ENCODE assay signal across 20 cellular contexts in genomic region chr7:149075286-149075685, GRCh38. TPM values are rescaled to one million over a fixed set of nuclear protein-coding genes. Genes with fewer than 3 reads are reported as not detected.
A peak's percentile ranks its signal among the peaks of the same experiment; 100 is the strongest.
DNase-seq lines count a peak whose midpoint lies in the region; ATAC-seq, FAIRE-seq and TF ChIP-seq lines count a peak whose summit lies in the region.
"Had no signal": no experiment of that assay in that cellular context is flagged by ENCODE, and none has a peak within 500 bp of the region (broad histone marks: within the 10 kb centered on the region; RNA-seq: fewer than 3 reads in every experiment).

No MANE protein-coding gene starts in this region.

- TF ChIP-seq EP300 in K562 (IDR thresholded peaks at IDR 0.05; ENCODE audit: low read length) (no peak), suprapubic skin (IDR thresholded peaks at IDR 0.05) (no peak)

- H3K4me3 ChIP-seq in HEK293 (ENCODE audit: low read depth, low read length) = no peak overlapping the region
- H3K4me3 ChIP-seq in K562 = no peak overlapping the region
- no peak overlapping the region for H3K4me3 ChIP-seq in keratinocyte (ENCODE audit: control insufficient read depth in 2 of 3, extremely low read depth in 1 of 3, insufficient read depth in 2 of 3, low read depth in 1 of 3, low read length in 3 of 3)
- H3K4me3 ChIP-seq in suprapubic skin = no peak overlapping the region
- no peak overlapping the region for H3K4me3 ChIP-seq in neuronal stem cell (ENCODE audit: low read length in 2 of 2)
- H3K4me3 ChIP-seq: A549, GM23338 had no signal

- H3K14ac ChIP-seq in neuronal stem cell (ENCODE audit: low read length) = no peak overlapping the region

- H3K27ac ChIP-seq in HEK293 (ENCODE audit: extremely low read depth, low read depth, low read length) (no peak overlapping the region), K562 (ENCODE audit: extremely low read depth, low read depth, low read length) (no peak overlapping the region), keratinocyte (ENCODE audit: control insufficient read depth, insufficient read depth, low read length) (peak overlapping the region; percentile 40), suprapubic skin (peak overlapping the region; percentile 71), neuronal stem cell (replicated peaks; ENCODE audit: low read length) (no peak overlapping the region)
- H3K27ac ChIP-seq: A549, C4-2B had no signal

- H3K36me3 ChIP-seq in HEK293 (ENCODE audit: control insufficient read depth in 2 of 2, insufficient read depth in 1 of 2, low read length in 2 of 2) (peaks cover 4 to 51% of the 10 kb centered on the region in 2 experiments; a peak in 2 of 3 replicates), K562 (ENCODE audit: control insufficient read depth, insufficient read depth, low read length) (peaks cover 43% of the 10 kb centered on the region; the same call in 2 of the 3 replicates), keratinocyte (ENCODE audit: control insufficient read depth in 2 of 2, extremely low read depth in 1 of 2, insufficient read depth in 2 of 2, low read length in 2 of 2) (peaks cover 22 to 23% of the 10 kb centered on the region in 2 experiments), suprapubic skin (peaks cover 24% of the 10 kb centered on the region), neuronal stem cell (replicated peaks in 1 of 2; ENCODE audit: control insufficient read depth in 2 of 2, insufficient read depth in 2 of 2, low read length in 2 of 2) (peaks cover 27 to 78% of the 10 kb centered on the region in 2 donors)

- no peaks in the 10 kb centered on the region for H4K20me1 ChIP-seq in K562 (replicated peaks; ENCODE audit: control insufficient read depth, insufficient read depth, low read length)
- H4K20me1 ChIP-seq in keratinocyte (ENCODE audit: control insufficient read depth, extremely low read depth, insufficient read depth, low read length) = no peaks in the 10 kb centered on the region

- H3K23ac ChIP-seq in neuronal stem cell (ENCODE audit: low read depth, low read length, poor library complexity) = no peak overlapping the region

- no peak overlapping the region for H2BK5ac ChIP-seq in neuronal stem cell (ENCODE audit: low read length)

- peaks cover 8% of the 10 kb centered on the region for H3K79me1 ChIP-seq in neuronal stem cell (ENCODE audit: low read depth, low read length)

- no peak overlapping the region for H4K8ac ChIP-seq in neuronal stem cell (ENCODE audit: low read depth, low read length)

- ATAC-seq in K562 (no peak), HG02852 (IDR thresholded peaks at IDR 0.05; ENCODE audit: unreplicated experiment) (no peak)
- ATAC-seq: A549, GM23338 had no signal

- CTCF ChIA-PET in HEK293 (lab: Yijun Ruan, JAX) (interaction anchor here (1.1 kb wide), 1 partner anchor 9 kb away, joined by 4 read pairs; no protein-coding TSS in a partner anchor), K562 (lab: Yijun Ruan, JAX; ENCODE audit: low intra/inter-chr PET ratio) (no interaction called here)

- H3K9ac ChIP-seq in K562 (ENCODE audit: insufficient read depth in 1 of 2, low read depth in 2 of 2, low read length in 2 of 2) = no peak overlapping the region
- H3K9ac ChIP-seq in keratinocyte (ENCODE audit: control insufficient read depth, extremely low read depth, insufficient read depth, low read length) = no peak overlapping the region
- H3K9ac ChIP-seq in neuronal stem cell (ENCODE audit: low read depth, low read length, poor library complexity) = no peak overlapping the region

- H3K4me2 ChIP-seq in K562 (ENCODE audit: insufficient read depth, low read length) (no peak overlapping the region), keratinocyte (ENCODE audit: control insufficient read depth, extremely low read depth, insufficient read depth, low read depth, low read length) (no peak overlapping the region), neuronal stem cell (ENCODE audit: insufficient read depth, low read length, poor library complexity, severe bottlenecking) (no peak overlapping the region)
- H3K4me2 ChIP-seq: A549, GM23338 had no signal

- dilution Hi-C loops in keratinocyte (cut with MboI; ENCODE audit: extremely low pct_ligation_motif_present, low sequenced_read_pairs) = no loop called here

- no peak for DNase-seq in K562 (ENCODE audit: extremely low read depth in 1 of 4, low spot score in 3 of 4)
- no peak for DNase-seq in keratinocyte (ENCODE audit: low read depth, low spot score)
- no peak for DNase-seq in suprapubic skin (ENCODE audit: low spot score in 2 of 2)
- no peak for DNase-seq in neuronal stem cell (ENCODE audit: low spot score)
- no peak for DNase-seq in NCI-H1930 (lab: John Stamatoyannopoulos, UW)
- DNase-seq: BE2C; CD4-positive, alpha-beta memory T cell; COR-L47; DMS153; DMS79 treated with DMSO at 0.1 percent for 48 hours; EL; H7 had no signal

- no peak overlapping the region for H4K91ac ChIP-seq in neuronal stem cell (ENCODE audit: low read depth, low read length, poor library complexity)

- in situ Hi-C loops in K562 (cut with MboI) = no loop called here

- FAIRE-seq in K562 (lab: Jason Lieb, UNC) = no peak
- no peak for FAIRE-seq in keratinocyte (lab: Jason Lieb, UNC)
- FAIRE-seq: A549, D721Med, G401.6, GM12891 had no signal

- intact Hi-C loops in K562 (cut with micrococcal nuclease) = loop anchor here (10.0 kb wide), 1 partner anchor 500 kb away; no protein-coding TSS in a partner anchor

- POLR2A ChIA-PET in HEK293 (lab: Yijun Ruan, JAX) (no interaction called here), K562 (lab: Yijun Ruan, JAX) (no interaction called here)

- no peaks in the 10 kb centered on the region for H3K79me2 ChIP-seq in K562 (ENCODE audit: control insufficient read depth, insufficient read depth, low read length)
- no peaks in the 10 kb centered on the region for H3K79me2 ChIP-seq in keratinocyte (ENCODE audit: control insufficient read depth, insufficient read depth, low read length)

- H3K27me3 ChIP-seq in K562 (ENCODE audit: control insufficient read depth in 2 of 2, insufficient read depth in 2 of 2, low read length in 2 of 2) = no peaks in the 10 kb centered on the region
- no peaks in the 10 kb centered on the region for H3K27me3 ChIP-seq in keratinocyte (ENCODE audit: control insufficient read depth, extremely low read depth, insufficient read depth, low read length)
- H3K27me3 ChIP-seq in suprapubic skin = no peaks in the 10 kb centered on the region
- H3K27me3 ChIP-seq in neuronal stem cell (ENCODE audit: control insufficient read depth in 3 of 3, insufficient read depth in 3 of 3, low read depth in 1 of 3, low read length in 3 of 3) = no peaks in the 10 kb centered on the region
- H3K27me3 ChIP-seq: BE2C had no signal

- H2AFZ ChIP-seq in K562 (ENCODE audit: low read depth, low read length) (no peak overlapping the region), keratinocyte (ENCODE audit: control insufficient read depth, low read length) (no peak overlapping the region), neuronal stem cell (ENCODE audit: low read length) (no peak overlapping the region)
- H2AFZ ChIP-seq: GM23338 had no signal

- H3K4me1 ChIP-seq in HEK293 (ENCODE audit: control insufficient read depth, insufficient read depth, low read length) (no peaks in the 10 kb centered on the region), K562 (replicated peaks in 1 of 2; ENCODE audit: control insufficient read depth in 2 of 2, insufficient read depth in 2 of 2, low read length in 2 of 2) (peaks cover 0 to 12% of the 10 kb centered on the region in 2 experiments; a peak in 1 of 5 replicates), keratinocyte (ENCODE audit: control insufficient read depth, extremely low read depth, insufficient read depth, low read length) (peaks cover 16% of the 10 kb centered on the region), suprapubic skin (peaks cover 10% of the 10 kb centered on the region), neuronal stem cell (ENCODE audit: control insufficient read depth in 2 of 2, insufficient read depth in 1 of 2, low read depth in 1 of 2, low read length in 2 of 2) (no peaks in the 10 kb centered on the region)
- H3K4me1 ChIP-seq: A549, BE2C had no signal

- H3K4ac ChIP-seq in neuronal stem cell (ENCODE audit: low read length) = no peak overlapping the region

- no peak for TF ChIP-seq CTCF in HEK293 (tag by site-specific recombination; IDR thresholded peaks at IDR 0.05)
- TF ChIP-seq CTCF in K562 (IDR thresholded peaks at IDR 0.05 in 2 of 3, conservative IDR thresholded peaks at IDR 0.05 in 1 of 3; ENCODE audit: insufficient read depth in 2 of 3, low read depth in 1 of 3, low read length in 3 of 3) = no peak
- TF ChIP-seq CTCF in keratinocyte (optimal IDR thresholded peaks at IDR 0.05 in 1 of 3, IDR thresholded peaks at IDR 0.05 in 1 of 3, conservative IDR thresholded peaks at IDR 0.05 in 1 of 3; ENCODE audit: extremely low read depth in 1 of 3, insufficient read depth in 2 of 3, low read length in 3 of 3) = no peak
- no peak for TF ChIP-seq CTCF in suprapubic skin (IDR thresholded peaks at IDR 0.05)

- TF ChIP-seq POLR2A in K562 (conservative IDR thresholded peaks at IDR 0.05) (no peak), suprapubic skin (IDR thresholded peaks at IDR 0.05) (no peak)

- no peak overlapping the region for H3K18ac ChIP-seq in neuronal stem cell (ENCODE audit: low read length)

- H3K9me1 ChIP-seq in K562 (ENCODE audit: control insufficient read depth, insufficient read depth, low read length) = no peaks in the 10 kb centered on the region
- H3K9me1 ChIP-seq in keratinocyte (ENCODE audit: control insufficient read depth, extremely low read depth, insufficient read depth, low read length) = no peaks in the 10 kb centered on the region

- no TSS peak for BruUV-seq in K562 (replicated peaks; lab: Mats Ljungman, UMichigan)

- WGBS in K562 (ENCODE audit: insufficient coverage, low coverage, missing lambda C conversion rate) = 94% methylated on average over 2 of the region's 2 CpGs
- WGBS in suprapubic skin = 91% methylated on average over 2 of the region's 2 CpGs
- WGBS in neuronal stem cell (ENCODE audit: extremely low coverage in 2 of 2, insufficient read length in 2 of 2, insufficient replicate concordance in 1 of 2), 2 donors = no CpG with 5 or more reads among the region's 2 CpGs

- no peak overlapping the region for H2AK5ac ChIP-seq in neuronal stem cell (ENCODE audit: low read depth, low read length)

- H2BK120ac ChIP-seq in neuronal stem cell (ENCODE audit: low read depth, low read length) = no peak overlapping the region

- H2BK12ac ChIP-seq in neuronal stem cell (ENCODE audit: low read length) = no peak overlapping the region

- no peak for TF ChIP-seq RAD21 in K562 (CRISPR knock-in tag; conservative IDR thresholded peaks at IDR 0.05 in 1 of 2, IDR thresholded peaks at IDR 0.05 in 1 of 2)

- H3K9me3 ChIP-seq in HEK293 (ENCODE audit: control insufficient read depth, insufficient read depth, low read depth, low read length) (no peaks in the 10 kb centered on the region), K562 (replicated peaks; ENCODE audit: control insufficient read depth, insufficient read depth, low read depth, low read length) (no peaks in the 10 kb centered on the region), keratinocyte (ENCODE audit: control insufficient read depth, low read depth, low read length) (no peaks in the 10 kb centered on the region), suprapubic skin (no peaks in the 10 kb centered on the region), neuronal stem cell (replicated peaks in 1 of 2; ENCODE audit: control insufficient read depth in 2 of 2, insufficient read depth in 1 of 2, low read depth in 1 of 2, low read length in 2 of 2) (peaks cover 0 to 4% of the 10 kb centered on the region in 2 donors)
- H3K9me3 ChIP-seq: A549, BE2C had no signal

- no peak overlapping the region for H2BK15ac ChIP-seq in neuronal stem cell (ENCODE audit: low read length)

RNA-seq across cellular contexts. Expression of gene ZNF786, which starts 15.2 kb away (rescaled TPM):
- 6.3 and 10.7 TPM in 2 replicates for total RNA-seq in K562 (2011; cell fraction: chromatin; rRNA removed; ENCODE audit: low replicate concordance)
- 6.3 and 9.2 TPM in 2 replicates for total RNA-seq in K562 (2011; cell fraction: nucleolus; rRNA removed)
- total RNA-seq in K562 (2011; cell fraction: nucleoplasm; rRNA removed) = 4.2 and 5.9 TPM in 2 replicates
- total RNA-seq in K562 (2014; rRNA removed) (5.4 and 5.6 TPM in 2 replicates), K562 (2014; rRNA removed; fragmentation: Illumina TruSeq; extraction: Trizol) (1.8 and 2.2 TPM in 2 replicates), K562 (2015; rRNA removed; fragmentation: Illumina TruSeq; extraction: Trizol) (3.6 and 3.9 TPM in 2 replicates), K562 (2021) (4.0 and 4.6 TPM in 2 replicates), suprapubic skin (10 to 100 TPM in 2 of 4 donors, 1 to 10 TPM in 2; 6.8 to 11.8 (median 10.3) TPM)
- polyA plus RNA-seq in K562 (2011; rRNA removed) (2.6 and 3.0 TPM in 2 replicates), K562 (2014; fragmentation: Illumina TruSeq; extraction: Trizol) (2.3 and 2.9 TPM in 2 replicates), K562 (2014; fragmentation: Nextera tagmentation; extraction: Ambion mirVana) (under 1 TPM; 0.31 to 0.49 TPM), K562 (2014; rRNA removed) (3.1 and 3.2 TPM in 2 replicates), keratinocyte (2.8 to 4.0 TPM (median 3.3 TPM) in 3 replicates)
- 2.4 and 5.0 TPM in 2 replicates for polyA plus RNA-seq in K562 (2011; cell fraction: cytosol; rRNA removed)
- polyA plus RNA-seq in K562 (2011; cell fraction: nucleus; rRNA removed) = 2.1 and 4.0 TPM in 2 replicates
- 2.8 TPM in 2 replicates for polyA plus RNA-seq in K562 (2012)
- 4.5 and 5.3 TPM in 2 replicates for polyA minus RNA-seq in K562 (2011; rRNA and poly(A)+ RNA removed)
- polyA minus RNA-seq in K562 (2011; cell fraction: cytosol; rRNA and poly(A)+ RNA removed) = 4.0 and 4.7 TPM in 2 replicates
- polyA minus RNA-seq in K562 (2011; cell fraction: nucleus; rRNA and poly(A)+ RNA removed) = 4.2 and 5.1 TPM in 2 replicates
- 1.9 TPM for polyA plus RNA-seq in keratinocyte (2011; ENCODE audit: low read depth)
- 2.1 and 2.2 TPM in 2 replicates for polyA plus RNA-seq in keratinocyte (2011; cell fraction: cytosol; rRNA removed)
- polyA plus RNA-seq in keratinocyte (2011; cell fraction: nucleus; rRNA removed) = 6.6 and 6.9 TPM in 2 replicates
- 3.7 and 4.2 TPM in 2 replicates for polyA plus RNA-seq in keratinocyte (2012; ENCODE audit: low replicate concordance)
- polyA minus RNA-seq in keratinocyte = 2.3 to 9.4 TPM (median 7.8 TPM) in 3 replicates
- 9.2 TPM for polyA minus RNA-seq in keratinocyte (2011; cell fraction: cytosol; rRNA and poly(A)+ RNA removed)
- 7.7 and 11.5 TPM in 2 replicates for polyA minus RNA-seq in keratinocyte (2011; cell fraction: nucleus; rRNA and poly(A)+ RNA removed)
- 6.2 TPM for polyA plus RNA-seq in neuronal stem cell (2013, experiment 1 of 2)
- 6.4 TPM for polyA plus RNA-seq in neuronal stem cell (2013, experiment 2 of 2)

RNA-seq across cellular contexts. Expression of gene PDIA4, which starts 47.0 kb away (rescaled TPM):
- total RNA-seq in K562 (2011; cell fraction: chromatin; rRNA removed; ENCODE audit: low replicate concordance) = 187 and 270 TPM in 2 replicates
- total RNA-seq in K562 (2011; cell fraction: nucleolus; rRNA removed) = 352 and 378 TPM in 2 replicates
- 244 and 324 TPM in 2 replicates for total RNA-seq in K562 (2011; cell fraction: nucleoplasm; rRNA removed)
- total RNA-seq in K562 (2014; rRNA removed) (158 and 178 TPM in 2 replicates), K562 (2014; rRNA removed; fragmentation: Illumina TruSeq; extraction: Trizol) (82.7 and 91.5 TPM in 2 replicates), K562 (2015; rRNA removed; fragmentation: Illumina TruSeq; extraction: Trizol) (136 TPM in 2 replicates), K562 (2021) (159 and 161 TPM in 2 replicates), suprapubic skin (10 to 100 TPM; 48.6 to 61.8 (median 57.4) TPM)
- polyA plus RNA-seq in K562 (2011; rRNA removed) (146 and 186 TPM in 2 replicates), K562 (2014; fragmentation: Illumina TruSeq; extraction: Trizol) (143 and 175 TPM in 2 replicates), K562 (2014; fragmentation: Nextera tagmentation; extraction: Ambion mirVana) (10 to 100 TPM in 1 of 2 experiments, 1 to 10 TPM in 1; 9.1 to 14.5 TPM), K562 (2014; rRNA removed) (155 and 171 TPM in 2 replicates), keratinocyte (97.1 to 270 TPM (median 145 TPM) in 3 replicates)
- polyA plus RNA-seq in K562 (2011; cell fraction: cytosol; rRNA removed) = 107 and 158 TPM in 2 replicates
- polyA plus RNA-seq in K562 (2011; cell fraction: nucleus; rRNA removed) = 149 and 181 TPM in 2 replicates
- polyA plus RNA-seq in K562 (2012) = 137 and 177 TPM in 2 replicates
- polyA minus RNA-seq in K562 (2011; rRNA and poly(A)+ RNA removed) = 147 and 177 TPM in 2 replicates
- polyA minus RNA-seq in K562 (2011; cell fraction: cytosol; rRNA and poly(A)+ RNA removed) = 90.9 and 121 TPM in 2 replicates
- 30.0 and 68.5 TPM in 2 replicates for polyA minus RNA-seq in K562 (2011; cell fraction: nucleus; rRNA and poly(A)+ RNA removed)
- 68.3 TPM for polyA plus RNA-seq in keratinocyte (2011; ENCODE audit: low read depth)
- 51.5 and 52.7 TPM in 2 replicates for polyA plus RNA-seq in keratinocyte (2011; cell fraction: cytosol; rRNA removed)
- polyA plus RNA-seq in keratinocyte (2011; cell fraction: nucleus; rRNA removed) = 143 and 148 TPM in 2 replicates
- 62.5 and 209 TPM in 2 replicates for polyA plus RNA-seq in keratinocyte (2012; ENCODE audit: low replicate concordance)
- 103 to 122 TPM (median 112 TPM) in 3 replicates for polyA minus RNA-seq in keratinocyte
- polyA minus RNA-seq in keratinocyte (2011; cell fraction: cytosol; rRNA and poly(A)+ RNA removed) = 85.0 TPM
- polyA minus RNA-seq in keratinocyte (2011; cell fraction: nucleus; rRNA and poly(A)+ RNA removed) = 106 and 149 TPM in 2 replicates
- 93.1 TPM for polyA plus RNA-seq in neuronal stem cell (2013, experiment 1 of 2)
- polyA plus RNA-seq in neuronal stem cell (2013, experiment 2 of 2) = 94.2 TPM

RNA-seq across cellular contexts. Expression of gene ZNF425, which starts 50.8 kb away (rescaled TPM):
- 0.62 and 1.0 TPM in 2 replicates for total RNA-seq in K562 (2011; cell fraction: chromatin; rRNA removed; ENCODE audit: low replicate concordance)
- total RNA-seq in K562 (2011; cell fraction: nucleolus; rRNA removed) = 0.50 and 0.66 TPM in 2 replicates
- total RNA-seq in K562 (2011; cell fraction: nucleoplasm; rRNA removed) = 0.66 TPM in 1 of 2 replicates, not detected in the other
- total RNA-seq in K562 (2014; rRNA removed) = 0.37 and 0.59 TPM in 2 replicates
- 0.36 and 0.48 TPM in 2 replicates for total RNA-seq in K562 (2014; rRNA removed; fragmentation: Illumina TruSeq; extraction: Trizol)
- 0.80 and 0.87 TPM in 2 replicates for total RNA-seq in K562 (2015; rRNA removed; fragmentation: Illumina TruSeq; extraction: Trizol)
- total RNA-seq in K562 (2021) = 0.49 and 0.66 TPM in 2 replicates
- 0.54 and 0.79 TPM in 2 replicates for polyA plus RNA-seq in K562 (2011; rRNA removed)
- 0.57 and 0.91 TPM in 2 replicates for polyA plus RNA-seq in K562 (2011; cell fraction: cytosol; rRNA removed)
- 0.20 and 0.22 TPM in 2 replicates for polyA plus RNA-seq in K562 (2011; cell fraction: nucleus; rRNA removed)
- polyA plus RNA-seq in K562 (2012) = 0.57 and 0.79 TPM in 2 replicates
- 0.36 and 0.83 TPM in 2 replicates for polyA plus RNA-seq in K562 (2014; fragmentation: Illumina TruSeq; extraction: Trizol)
- polyA plus RNA-seq in K562 (2014; fragmentation: Nextera tagmentation; extraction: Ambion mirVana) = under 1 TPM; 0.03 to 0.31 TPM
- 0.65 and 0.89 TPM in 2 replicates for polyA plus RNA-seq in K562 (2014; rRNA removed)
- 0.49 and 1.3 TPM in 2 replicates for polyA minus RNA-seq in K562 (2011; rRNA and poly(A)+ RNA removed)
- 1.5 TPM in 1 of 2 replicates, not detected in the other for polyA minus RNA-seq in K562 (2011; cell fraction: cytosol; rRNA and poly(A)+ RNA removed)
- polyA minus RNA-seq in K562 (2011; cell fraction: nucleus; rRNA and poly(A)+ RNA removed) = 0.56 and 0.94 TPM in 2 replicates
- polyA plus RNA-seq in keratinocyte = 1.5 to 2.3 TPM (median 1.8 TPM) in 3 replicates
- polyA plus RNA-seq in keratinocyte (2011; ENCODE audit: low read depth) = 4.7 TPM
- polyA plus RNA-seq in keratinocyte (2011; cell fraction: cytosol; rRNA removed) = 1.5 and 2.0 TPM in 2 replicates
- polyA plus RNA-seq in keratinocyte (2011; cell fraction: nucleus; rRNA removed) = 2.5 and 3.2 TPM in 2 replicates
- 2.2 and 2.9 TPM in 2 replicates for polyA plus RNA-seq in keratinocyte (2012; ENCODE audit: low replicate concordance)
- 2.1 to 4.3 TPM (median 2.2 TPM) in 3 replicates for polyA minus RNA-seq in keratinocyte
- polyA minus RNA-seq in keratinocyte (2011; cell fraction: cytosol; rRNA and poly(A)+ RNA removed) = 2.1 TPM
- polyA minus RNA-seq in keratinocyte (2011; cell fraction: nucleus; rRNA and poly(A)+ RNA removed) = 2.1 and 4.0 TPM in 2 replicates
- total RNA-seq in suprapubic skin = 1 to 10 TPM; 2.6 to 5.9 (median 3.7) TPM
- polyA plus RNA-seq in neuronal stem cell (2013, experiment 1 of 2) = 3.2 TPM
- polyA plus RNA-seq in neuronal stem cell (2013, experiment 2 of 2) = 2.7 TPM

Comparison
In these comparisons a context has a peak if more than half of its experiments do, and no peak if none do; other contexts are left out.
1. H3K27ac ChIP-seq: peak in keratinocyte (single experiment) and suprapubic skin (single experiment); none in HEK293 (single experiment), K562 (single experiment) and neuronal stem cell (single experiment).
2. Of the 44 proteins assayed by ChIP-seq in both K562 and HEK293: peak only in K562: none; only in HEK293: none; in both: ZNF121; in neither: 43.